Comparison of ENCODE assay signal across 1 cellular context in the genomic region with DNA sequence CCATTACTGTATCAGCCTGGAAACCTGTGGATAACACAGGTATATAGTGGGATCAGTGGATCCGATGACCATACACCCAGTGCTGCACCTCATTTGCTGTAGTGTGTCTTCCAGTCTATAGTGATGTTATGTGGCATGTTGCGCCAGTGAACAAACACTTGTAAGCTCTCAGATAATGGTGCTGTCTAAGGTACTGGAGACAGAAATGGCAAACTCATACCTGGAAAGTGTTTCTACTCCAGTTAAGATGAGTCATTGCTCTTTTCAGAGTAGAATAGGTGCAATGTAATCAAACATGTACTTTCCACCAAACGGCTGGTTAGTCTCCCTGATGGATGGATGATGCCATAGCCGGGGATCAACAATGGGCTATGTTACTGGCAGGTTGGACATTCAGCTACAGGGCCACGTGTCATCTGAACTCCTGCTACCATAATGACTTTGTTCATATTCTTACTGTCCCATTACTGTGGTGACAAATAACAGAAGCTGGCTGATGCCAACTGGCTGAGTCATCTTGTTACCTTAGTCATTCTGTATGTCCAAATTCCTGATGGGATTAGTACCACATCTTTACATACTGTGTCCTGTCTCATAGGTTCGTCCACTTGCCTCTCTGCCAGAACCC.
TF ChIP-seq lines count a peak whose summit lies in the region.

No MANE protein-coding gene starts in this region.

TF ChIP-seq in endothelial cell of umbilical vein, 7 proteins besides CTCF, POLR2A, EP300 and RAD21:
- TF ChIP-seq POLR2AphosphoS5 (IDR thresholded peaks at IDR 0.05; ENCODE audit: insufficient read depth, low read depth, low read length), result no peak
- TF ChIP-seq JUN (IDR thresholded peaks at IDR 0.05; ENCODE audit: borderline replicate concordance, insufficient read depth, insufficient read length, low read depth), result peak; percentile 8
